30 cellular contexts compared by ENCODE assay signal in genomic region chr17:45768000-45768399, GRCh38. TPM values are rescaled to one million over a fixed set of nuclear protein-coding genes. Genes with fewer than 3 reads are reported as not detected.
DNase-seq lines count a peak whose midpoint lies in the region; ATAC-seq, FAIRE-seq and TF ChIP-seq lines count a peak whose summit lies in the region.
"Had no signal": no experiment of that assay in that cellular context is flagged by ENCODE, and none has a peak within 500 bp of the region (broad histone marks: within the 10 kb centered on the region; RNA-seq: fewer than 3 reads in every experiment).

No MANE protein-coding gene starts in this region.

- POLR2A ChIA-PET in K562 (lab: Yijun Ruan, JAX) = interaction anchor here (0.6 to 0.9 kb wide), 2 partner anchors 15 to 30 kb away, joined by 3 read pairs; no protein-coding TSS in a partner anchor

- H3K4me3 Mint-ChIP-seq in activated T-helper 2 cell treated with anti-CD3 and anti-CD28 coated beads, Interferon-gamma antibody, Interleukin-2, Interleukin-4, amounts not matched to agents 10 μg/mL and 5 μg/mL and 100 μg/mL, durations not matched to agents 14 hours and 24 hours and 36 hours (ENCODE audit: low read depth) = no peak overlapping the region
- H3K4me3 Mint-ChIP-seq: activated CD4-positive, alpha-beta memory T cell treated with anti-CD3 and anti-CD28 coated beads, Interleukin-2, amount 10 ng/mL, durations not matched to agents 7 days and 5 days; T-helper 17 cell had no signal

- H3K4me1 ChIP-seq in cardiac muscle cell (ENCODE audit: low read depth) (no peaks in the 10 kb centered on the region), left ventricle myocardium inferior (no peaks in the 10 kb centered on the region), K562 (replicated peaks in 1 of 2; ENCODE audit: control insufficient read depth in 2 of 2, insufficient read depth in 2 of 2, low read length in 2 of 2) (no peaks in the 10 kb centered on the region)
- H3K4me1 ChIP-seq: BE2C, Caco-2, esophagus squamous epithelium, SJCRH30 had no signal

- no peaks in the 10 kb centered on the region for H3K36me3 Mint-ChIP-seq in activated T-helper 2 cell treated with anti-CD3 and anti-CD28 coated beads, Interferon-gamma antibody, Interleukin-2, Interleukin-4, amounts not matched to agents 10 μg/mL and 5 μg/mL and 100 μg/mL, durations not matched to agents 14 hours and 24 hours and 36 hours (ENCODE audit: low read depth)
- H3K36me3 Mint-ChIP-seq: IgD-negative memory B cell had no signal

- no peak overlapping the region for H3K4me2 ChIP-seq in K562 (ENCODE audit: insufficient read depth, low read length)

- in situ Hi-C loops in K562 (cut with MboI) = no loop called here

- peaks cover 3% of the 10 kb centered on the region for H3K9me1 ChIP-seq in K562 (ENCODE audit: control insufficient read depth, insufficient read depth, low read length)

- TF ChIP-seq CTCF in cardiac muscle cell (IDR thresholded peaks at IDR 0.05; ENCODE audit: low read depth, low read length) (no peak), left ventricle myocardium inferior (IDR thresholded peaks at IDR 0.05; ENCODE audit: borderline replicate concordance) (no peak), K562 (IDR thresholded peaks at IDR 0.05 in 2 of 3, conservative IDR thresholded peaks at IDR 0.05 in 1 of 3; ENCODE audit: insufficient read depth in 2 of 3, low read depth in 1 of 3, low read length in 3 of 3) (no peak; a peak in 1 of 6 replicates), kidney epithelial cell (IDR thresholded peaks at IDR 0.05; ENCODE audit: insufficient read depth, low read length, poor library complexity, severe bottlenecking) (peak; percentile 20)

- H3K4me1 Mint-ChIP-seq in activated T-helper 2 cell treated with anti-CD3 and anti-CD28 coated beads, Interferon-gamma antibody, Interleukin-2, Interleukin-4, amounts not matched to agents 10 μg/mL and 5 μg/mL and 100 μg/mL, durations not matched to agents 14 hours and 24 hours and 36 hours (ENCODE audit: low read depth) = no peaks in the 10 kb centered on the region
- H3K4me1 Mint-ChIP-seq: activated CD4-positive, alpha-beta memory T cell treated with anti-CD3 and anti-CD28 coated beads, Interleukin-2, amount 10 ng/mL, durations not matched to agents 7 days and 5 days; IgD-negative memory B cell; T-helper 17 cell had no signal

- no peaks in the 10 kb centered on the region for H3K36me3 ChIP-seq in cardiac muscle cell
- H3K36me3 ChIP-seq in left ventricle myocardium inferior = no peaks in the 10 kb centered on the region
- H3K36me3 ChIP-seq in K562 (ENCODE audit: control insufficient read depth, insufficient read depth, low read length) = no peaks in the 10 kb centered on the region
- no peaks in the 10 kb centered on the region for H3K36me3 ChIP-seq in kidney epithelial cell (ENCODE audit: control insufficient read depth, insufficient read depth, low read length)
- H3K36me3 ChIP-seq: BE2C, esophagus squamous epithelium, neutrophil, SJCRH30 had no signal

- CTCF ChIA-PET in K562 (lab: Yijun Ruan, JAX; ENCODE audit: low intra/inter-chr PET ratio) = no interaction called here

- no peak for FAIRE-seq in K562 (lab: Jason Lieb, UNC)
- FAIRE-seq in urothelium cell line (lab: Jason Lieb, UNC) = no peak

- no peak overlapping the region for H2AFZ ChIP-seq in K562 (ENCODE audit: low read depth, low read length)

- no peaks in the 10 kb centered on the region; the same call in 1 of the 2 replicates for H4K20me1 ChIP-seq in K562 (replicated peaks; ENCODE audit: control insufficient read depth, insufficient read depth, low read length)

- H3K27me3 ChIP-seq in cardiac muscle cell = no peaks in the 10 kb centered on the region
- peaks cover 97% of the 10 kb centered on the region for H3K27me3 ChIP-seq in left ventricle myocardium inferior (ENCODE audit: low read depth)
- H3K27me3 ChIP-seq in K562 (ENCODE audit: control insufficient read depth in 2 of 2, insufficient read depth in 2 of 2, low read length in 2 of 2) = peaks cover 11 to 55% of the 10 kb centered on the region in 2 experiments; a peak in 4 of 5 replicates
- H3K27me3 ChIP-seq in kidney epithelial cell (ENCODE audit: control insufficient read depth, insufficient read depth, low read length) = peaks cover 26% of the 10 kb centered on the region

- BruUV-seq in K562 (replicated peaks; lab: Mats Ljungman, UMichigan) = no TSS peak

- TF ChIP-seq RAD21 in K562 (CRISPR knock-in tag; conservative IDR thresholded peaks at IDR 0.05 in 1 of 2, IDR thresholded peaks at IDR 0.05 in 1 of 2) = no peak

- no peaks in the 10 kb centered on the region for H3K9me3 Mint-ChIP-seq in activated T-helper 2 cell treated with anti-CD3 and anti-CD28 coated beads, Interferon-gamma antibody, Interleukin-2, Interleukin-4, amounts not matched to agents 10 μg/mL and 5 μg/mL and 100 μg/mL, durations not matched to agents 14 hours and 24 hours and 36 hours
- H3K9me3 Mint-ChIP-seq: activated CD4-positive, alpha-beta memory T cell treated with anti-CD3 and anti-CD28 coated beads, Interleukin-2, amount 10 ng/mL, durations not matched to agents 7 days and 5 days had no signal

- TF ChIP-seq POLR2A in K562 (conservative IDR thresholded peaks at IDR 0.05) = no peak

- H3K4me3 ChIP-seq in cardiac muscle cell = no peak overlapping the region
- H3K4me3 ChIP-seq in left ventricle myocardium inferior = no peak overlapping the region
- no peak overlapping the region for H3K4me3 ChIP-seq in K562
- no peak overlapping the region for H3K4me3 ChIP-seq in kidney epithelial cell (ENCODE audit: low read depth, low read length)
- H3K4me3 ChIP-seq: esophagus squamous epithelium, mucosa of descending colon, SJCRH30 had no signal

- H3K27ac Mint-ChIP-seq in activated T-helper 2 cell treated with anti-CD3 and anti-CD28 coated beads, Interferon-gamma antibody, Interleukin-2, Interleukin-4, amounts not matched to agents 10 μg/mL and 5 μg/mL and 100 μg/mL, durations not matched to agents 14 hours and 24 hours and 36 hours = no peak overlapping the region
- H3K27ac Mint-ChIP-seq: activated CD4-positive, alpha-beta memory T cell treated with anti-CD3 and anti-CD28 coated beads, Interleukin-2, amount 10 ng/mL, durations not matched to agents 7 days and 5 days; IgD-negative memory B cell; T-helper 17 cell had no signal

- TF ChIP-seq EP300 in K562 (IDR thresholded peaks at IDR 0.05; ENCODE audit: low read length) = no peak

- no peak overlapping the region for H3K27ac ChIP-seq in cardiac muscle cell
- no peak overlapping the region for H3K27ac ChIP-seq in left ventricle myocardium inferior (replicated peaks)
- no peak overlapping the region for H3K27ac ChIP-seq in K562 (ENCODE audit: extremely low read depth, low read depth, low read length)
- H3K27ac ChIP-seq: esophagus squamous epithelium, neutrophil, SJCRH30 had no signal

- DNase-seq in cardiac muscle cell (ENCODE audit: low read depth in 1 of 2, low spot score in 1 of 2) (peak; percentile 15 to 79), left ventricle myocardium inferior (no peak), K562 (ENCODE audit: extremely low read depth in 1 of 4, low spot score in 3 of 4) (no peak), kidney epithelial cell (ENCODE audit: low read depth) (no peak), urothelium cell line (ENCODE audit: low spot score) (peak; percentile 26), foreskin melanocyte (no peak)
- no peak for DNase-seq in activated T-helper 2 cell treated with anti-CD3 and anti-CD28 coated beads, Interferon-gamma antibody, Interleukin-2, Interleukin-4, amounts not matched to agents 10 μg/mL and 5 μg/mL and 100 μg/mL, durations not matched to agents 14 hours and 24 hours and 36 hours (ENCODE audit: low spot score)
- DNase-seq: 8988T; activated CD4-positive, alpha-beta memory T cell treated with anti-CD3 and anti-CD28 coated beads, Interleukin-2, amount 10 ng/mL, durations not matched to agents 7 days and 5 days; activated naive CD4-positive, alpha-beta T cell; amygdala; BE2C; caudate nucleus; DND-41; esophagus squamous epithelium; mucosa of descending colon; NCI-H1694; NCI-H345; OCI-M1; retina; SJCRH30; stimulated activated CD8-positive, alpha-beta memory T cell treated with anti-CD3 and anti-CD28 coated beads, Interleukin-4, amount 100 ng/mL, for 48 hours; T-helper 17 cell had no signal

- intact Hi-C loops in left ventricle myocardium inferior (cut with micrococcal nuclease) (no loop called here), K562 (cut with micrococcal nuclease) (no loop called here)
- intact Hi-C loops in activated T-helper 2 cell treated with anti-CD3 and anti-CD28 coated beads, Interferon-gamma antibody, Interleukin-2, Interleukin-4, amounts not matched to agents 10 μg/mL and 5 μg/mL and 100 μg/mL, durations not matched to agents 14 hours and 24 hours and 36 hours (cut with micrococcal nuclease) = no loop called here

- no peak for ATAC-seq in K562
- no peak for ATAC-seq in GM19455 (IDR thresholded peaks at IDR 0.05; ENCODE audit: unreplicated experiment)
- ATAC-seq: mucosa of descending colon, T-helper 17 cell had no signal

- no peak overlapping the region for H3K9ac ChIP-seq in K562 (ENCODE audit: insufficient read depth in 1 of 2, low read depth in 2 of 2, low read length in 2 of 2)

- H3K27me3 Mint-ChIP-seq in activated T-helper 2 cell treated with anti-CD3 and anti-CD28 coated beads, Interferon-gamma antibody, Interleukin-2, Interleukin-4, amounts not matched to agents 10 μg/mL and 5 μg/mL and 100 μg/mL, durations not matched to agents 14 hours and 24 hours and 36 hours (ENCODE audit: low read depth) = peaks cover 20% of the 10 kb centered on the region

- H3K9me3 ChIP-seq in cardiac muscle cell (ENCODE audit: low read depth) (no peaks in the 10 kb centered on the region), left ventricle myocardium inferior (replicated peaks) (no peaks in the 10 kb centered on the region), K562 (replicated peaks; ENCODE audit: control insufficient read depth, insufficient read depth, low read depth, low read length) (no peaks in the 10 kb centered on the region)
- H3K9me3 ChIP-seq: BE2C, Caco-2, esophagus squamous epithelium, mucosa of descending colon, neutrophil, SJCRH30 had no signal

- no peaks in the 10 kb centered on the region for H3K79me2 ChIP-seq in K562 (ENCODE audit: control insufficient read depth, insufficient read depth, low read length)

- WGBS in K562 (ENCODE audit: insufficient coverage, low coverage, missing lambda C conversion rate) = 6% methylated on average over 4 of the region's 4 CpGs

RNA-seq across cellular contexts. Expression of gene CRHR1, which starts 16.1 kb away (rescaled TPM):
- total RNA-seq in cardiac muscle cell (0.11 and 0.86 TPM in 2 replicates), left ventricle myocardium inferior (not detected), K562 (2014; rRNA removed) (not detected in 2 replicates), K562 (2014; rRNA removed; fragmentation: Illumina TruSeq; extraction: Trizol) (not detected in 2 replicates), K562 (2015; rRNA removed; fragmentation: Illumina TruSeq; extraction: Trizol) (not detected in 2 replicates), K562 (2021) (not detected in 2 replicates), kidney epithelial cell (not detected in 2 replicates)
- polyA plus RNA-seq in cardiac muscle cell (0.27 TPM in 1 of 2 replicates, not detected in the other), K562 (2011; rRNA removed) (not detected in 2 replicates), K562 (2014; fragmentation: Illumina TruSeq; extraction: Trizol) (not detected in 2 replicates), K562 (2014; fragmentation: Nextera tagmentation; extraction: Ambion mirVana) (not detected), K562 (2014; rRNA removed) (0.05 TPM in 1 of 2 replicates, not detected in the other)
- not detected in 2 replicates for total RNA-seq in K562 (2011; cell fraction: chromatin; rRNA removed; ENCODE audit: low replicate concordance)
- total RNA-seq in K562 (2011; cell fraction: nucleolus; rRNA removed) = not detected in 2 replicates
- total RNA-seq in K562 (2011; cell fraction: nucleoplasm; rRNA removed) = not detected in 2 replicates
- polyA plus RNA-seq in K562 (2011; cell fraction: cytosol; rRNA removed) = not detected in 2 replicates
- polyA plus RNA-seq in K562 (2011; cell fraction: nucleus; rRNA removed) = not detected in 2 replicates
- not detected in 2 replicates for polyA plus RNA-seq in K562 (2012)
- not detected in 2 replicates for polyA minus RNA-seq in K562 (2011; rRNA and poly(A)+ RNA removed)
- not detected in 2 replicates for polyA minus RNA-seq in K562 (2011; cell fraction: cytosol; rRNA and poly(A)+ RNA removed)
- not detected in 2 replicates for polyA minus RNA-seq in K562 (2011; cell fraction: nucleus; rRNA and poly(A)+ RNA removed)
- not detected in 2 replicates for total RNA-seq in activated T-helper 2 cell treated with anti-CD3 and anti-CD28 coated beads, Interferon-gamma antibody, Interleukin-2, Interleukin-4, amounts not matched to agents 10 μg/mL and 5 μg/mL and 100 μg/mL, durations not matched to agents 14 hours and 24 hours and 36 hours
- total RNA-seq: activated CD4-positive, alpha-beta memory T cell treated with anti-CD3 and anti-CD28 coated beads, Interleukin-2, amount 10 ng/mL, durations not matched to agents 7 days and 5 days; Caco-2; esophagus squamous epithelium; glomerular endothelial cell; liver; mucosa of descending colon; SJCRH30; T-helper 17 cell; ureter had no signal
- polyA plus RNA-seq: IgD-negative memory B cell, liver had no signal

Comparison
In these comparisons a context has a peak if more than half of its experiments do, and no peak if none do; other contexts are left out.
1. DNase-seq: peak in cardiac muscle cell (2 of 2) and urothelium cell line (single experiment); none in left ventricle myocardium inferior (single experiment), K562 (0 of 4), kidney epithelial cell (single experiment), foreskin melanocyte (single experiment) and activated T-helper 2 cell treated with anti-CD3 and anti-CD28 coated beads, Interferon-gamma antibody, Interleukin-2, Interleukin-4, amounts not matched to agents 10 μg/mL and 5 μg/mL and 100 μg/mL, durations not matched to agents 14 hours and 24 hours and 36 hours (single experiment).